Comparison of ENCODE assay signal across 11 cellular contexts in genomic region chr19:9107375-9107774, GRCh38. TPM values are rescaled to one million over a fixed set of nuclear protein-coding genes. Genes with fewer than 3 reads are reported as not detected.
"Had no signal": no experiment of that assay in that cellular context is flagged by ENCODE, and none has a peak within 500 bp of the region (broad histone marks: within the 10 kb centered on the region; RNA-seq: fewer than 3 reads in every experiment).

TSS of gene OR7G2 (minus strand) at chr19:9107475. CDS start at chr19:9103243, 4,232 bp downstream.

- H3K36me3 ChIP-seq: HAP-1 had no signal

- H3K4me1 ChIP-seq: HAP-1 had no signal

- H3K4me3 ChIP-seq: GM23248, GM23338, HAP-1 had no signal

- H3K27ac ChIP-seq: GM23248 had no signal

- H2AFZ ChIP-seq: GM23248, GM23338 had no signal

- DNase-seq: GM23248, GOT3, H7, H9, HCEC 1CT, HFFc6 had no signal

- H3K4me2 ChIP-seq: GM23338 had no signal

- FAIRE-seq: H1, H54 had no signal

- H3K9me3 ChIP-seq: HAP-1 had no signal

- H3K9ac ChIP-seq: GM23248 had no signal

RNA-seq across cellular contexts. Expression of gene OR7G2, which starts in this region (rescaled TPM):
- total RNA-seq: GM23248, GM23338, H1, H4, H7, H9, HFFc6 had no signal
